16 cellular contexts compared by ENCODE assay signal in genomic region chr10:88731296-88731695, GRCh38. TPM values are rescaled to one million over a fixed set of nuclear protein-coding genes. Genes with fewer than 3 reads are reported as not detected.
A peak's percentile ranks its signal among the peaks of the same experiment; 100 is the strongest.
DNase-seq lines count a peak whose midpoint lies in the region; ATAC-seq, FAIRE-seq and TF ChIP-seq lines count a peak whose summit lies in the region.
"Had no signal": no experiment of that assay in that cellular context is flagged by ENCODE, and none has a peak within 500 bp of the region (broad histone marks: within the 10 kb centered on the region; RNA-seq: fewer than 3 reads in every experiment).

No MANE protein-coding gene starts in this region.

- H3K27me3 Mint-ChIP-seq in immature natural killer cell (ENCODE audit: low read depth in 3 of 3) = peaks cover 0 to 5% (median 4%) of the 10 kb centered on the region in 3 donors

- no peaks in the 10 kb centered on the region for H3K4me1 ChIP-seq in left lung
- no peaks in the 10 kb centered on the region for H3K4me1 ChIP-seq in esophagus squamous epithelium
- H3K4me1 ChIP-seq: ascending aorta, heart right ventricle had no signal

- H3K27ac Mint-ChIP-seq in immature natural killer cell = no peak overlapping the region
- H3K27ac Mint-ChIP-seq: activated T-cell treated with anti-CD3 and anti-CD28 coated beads, Interleukin-2, amount 50 U/mL, for 72 hours had no signal

- H3K27me3 ChIP-seq in left lung (peaks cover 0 to 7% of the 10 kb centered on the region in 2 donors), esophagus squamous epithelium (peaks cover 0 to 15% (median 0%) of the 10 kb centered on the region in 4 donors)
- H3K27me3 ChIP-seq: ascending aorta; BLaER1 treated with 17β-estradiol and CSF1 and Interleukin-3, amounts not matched to agents 10 nM and 100 nM had no signal

- no peak for TF ChIP-seq POLR2A in GM12892 (IDR thresholded peaks at IDR 0.05; ENCODE audit: low read depth, low read length)
- no peak for TF ChIP-seq POLR2A in esophagus squamous epithelium (IDR thresholded peaks at IDR 0.05)

- H3K36me3 Mint-ChIP-seq in immature natural killer cell = no peaks in the 10 kb centered on the region

- H3K9me3 ChIP-seq in left lung (no peaks in the 10 kb centered on the region), esophagus squamous epithelium (no peaks in the 10 kb centered on the region)
- H3K9me3 ChIP-seq: ascending aorta; BLaER1 treated with 17β-estradiol and CSF1 and Interleukin-3, amounts not matched to agents 10 nM and 100 nM; heart right ventricle had no signal

- DNase-seq in GM12892 (ENCODE audit: insufficient read length) = no peak
- DNase-seq in NCI-H1436 treated with DMSO at 0.1 percent for 48 hours (lab: John Stamatoyannopoulos, UW) = peak; percentile 20
- DNase-seq in astrocyte of the hippocampus (ENCODE audit: low read depth, low spot score) = peak; percentile 7
- peak in 1 of 2 donors; percentile 67 for DNase-seq in left lung
- DNase-seq in esophagus squamous epithelium (lab: John Stamatoyannopoulos, UW) = no peak
- DNase-seq in immature natural killer cell = no peak
- no peak for DNase-seq in COLO668 (lab: John Stamatoyannopoulos, UW; ENCODE audit: unreplicated experiment)
- DNase-seq: activated T-cell treated with anti-CD3 and anti-CD28 coated beads, Interleukin-2, amount 50 U/mL, for 72 hours; GF-D8; NCI-H2029 had no signal

- no peak for TF ChIP-seq CTCF in left lung (IDR thresholded peaks at IDR 0.05)
- no peak for TF ChIP-seq CTCF in esophagus squamous epithelium (IDR thresholded peaks at IDR 0.05)

- intact Hi-C loops in left lung (cut with DNase I) (no loop called here), esophagus squamous epithelium (cut with DNase I) (no loop called here)

- H3K4me1 Mint-ChIP-seq in immature natural killer cell = no peaks in the 10 kb centered on the region

- H3K9me3 Mint-ChIP-seq in immature natural killer cell = peaks cover 0 to 2% (median 0%) of the 10 kb centered on the region in 6 donors
- H3K9me3 Mint-ChIP-seq: activated T-cell treated with anti-CD3 and anti-CD28 coated beads, Interleukin-2, amount 50 U/mL, for 72 hours had no signal

- no peak overlapping the region for H3K4me3 Mint-ChIP-seq in immature natural killer cell
- H3K4me3 Mint-ChIP-seq: activated T-cell treated with anti-CD3 and anti-CD28 coated beads, Interleukin-2, amount 50 U/mL, for 72 hours had no signal

- H3K27ac ChIP-seq in left lung (no peak overlapping the region), esophagus squamous epithelium (no peak overlapping the region)
- H3K27ac ChIP-seq: ascending aorta; BLaER1 treated with 17β-estradiol and CSF1 and Interleukin-3, amounts not matched to agents 10 nM and 100 nM; heart right ventricle had no signal

- WGBS in esophagus squamous epithelium, 2 donors = 48 to 66% methylated on average over 6 of the region's 6 CpGs

- H3K4me3 ChIP-seq in left lung (no peak overlapping the region), esophagus squamous epithelium (no peak overlapping the region)
- H3K4me3 ChIP-seq: ascending aorta; BLaER1 treated with 17β-estradiol and CSF1 and Interleukin-3, amounts not matched to agents 10 nM and 100 nM; heart right ventricle had no signal

- FAIRE-seq in GM12892 (lab: Jason Lieb, UNC) = peak; percentile 17

- ATAC-seq in left lung = peak; percentile 91
- ATAC-seq in HG03469 (IDR thresholded peaks at IDR 0.05; ENCODE audit: unreplicated experiment) = no peak
- ATAC-seq: activated T-cell treated with anti-CD3 and anti-CD28 coated beads, Interleukin-2, amount 50 U/mL, for 72 hours had no signal

- H3K36me3 ChIP-seq in left lung (no peaks in the 10 kb centered on the region), esophagus squamous epithelium (no peaks in the 10 kb centered on the region)
- H3K36me3 ChIP-seq: ascending aorta; BLaER1 treated with 17β-estradiol and CSF1 and Interleukin-3, amounts not matched to agents 10 nM and 100 nM; heart right ventricle had no signal

RNA-seq across cellular contexts. Expression of gene LIPK, which starts 25.2 kb away (rescaled TPM):
- not detected for polyA plus RNA-seq in GM12892 (2012; ENCODE audit: missing spikeins)
- total RNA-seq in left lung (not detected), esophagus squamous epithelium (1 to 10 TPM in 3 of 4 donors, not detected in 1; 1.9 to 3.3 (median 2.4) TPM)
- polyA plus RNA-seq in immature natural killer cell = not detected
- total RNA-seq: activated T-cell treated with anti-CD3 and anti-CD28 coated beads, Interleukin-2, amount 50 U/mL, for 72 hours; ascending aorta; heart right ventricle; mononuclear cell; pulmonary artery endothelial cell had no signal
- polyA plus RNA-seq: heart right ventricle had no signal

RNA-seq across cellular contexts. Expression of gene LIPN, which starts 28.5 kb away (rescaled TPM):
- not detected for polyA plus RNA-seq in GM12892 (2012; ENCODE audit: missing spikeins)
- 1 to 10 TPM in 1 of 2 donors, not detected in 1; 1.2 TPM for total RNA-seq in left lung
- 1 to 10 TPM in 1 of 4 donors, under 1 TPM in 1, not detected in 2; 0.19 to 2.2 TPM for total RNA-seq in esophagus squamous epithelium
- polyA plus RNA-seq in immature natural killer cell = not detected
- total RNA-seq: activated T-cell treated with anti-CD3 and anti-CD28 coated beads, Interleukin-2, amount 50 U/mL, for 72 hours; ascending aorta; pulmonary artery endothelial cell had no signal

Comparison
In these comparisons a context has a peak if more than half of its experiments do, and no peak if none do; other contexts are left out.
1. DNase-seq: peak in NCI-H1436 treated with DMSO at 0.1 percent for 48 hours (single experiment) and astrocyte of the hippocampus (single experiment); none in GM12892 (single experiment), esophagus squamous epithelium (single experiment), immature natural killer cell (0 of 3) and COLO668 (single experiment).